Comparison of ENCODE assay signal across 8 cellular contexts in genomic region chr3:124800511-124801374, GRCh38.
DNase-seq lines count a peak whose midpoint lies in the region; ATAC-seq and TF ChIP-seq lines count a peak whose summit lies in the region.

No MANE protein-coding gene starts in this region.

- H3K27me3 ChIP-seq in psoas muscle (ENCODE audit: insufficient read depth in 3 of 3, low read length in 2 of 3) = no peaks in the 10 kb centered on the region

- no peak for TF ChIP-seq CTCF in VCaP (conservative IDR thresholded peaks at IDR 0.05)
- no peak for TF ChIP-seq CTCF in psoas muscle (IDR thresholded peaks at IDR 0.05)

- DNase-seq in HT1080 (ENCODE audit: low read depth) (peak; percentile 34), Right ventricle myocardium superior (peak; percentile 78), psoas muscle (peak in 1 of 2 donors; percentile 25), SK-N-DZ (ENCODE audit: low spot score) (no peak)

- peaks cover 0 to 18% of the 10 kb centered on the region in 2 donors for H3K36me3 ChIP-seq in psoas muscle (ENCODE audit: insufficient read depth in 1 of 2, low read depth in 1 of 2)

- peak overlapping the region; percentile 55 for H3K27ac ChIP-seq in VCaP
- peak overlapping the region; percentile 19 for H3K27ac ChIP-seq in psoas muscle

- no peak overlapping the region for H3K4me3 ChIP-seq in psoas muscle

- ATAC-seq in Right ventricle myocardium superior (ENCODE audit: poor library complexity) = peak; percentile 92
- ATAC-seq in psoas muscle = peak; percentile 62 to 86 (median 72)
- no peak for ATAC-seq in GM19452 (IDR thresholded peaks at IDR 0.05; ENCODE audit: unreplicated experiment)
- ATAC-seq in activated CD4-positive, CD25-positive, alpha-beta regulatory T cell treated with anti-CD3 and anti-CD28 coated beads, Interleukin-2, amount 50 U/mL, for 24 hours = no peak
- no peak for ATAC-seq in GM19395 (IDR thresholded peaks at IDR 0.05; ENCODE audit: unreplicated experiment)

- 40 to 49% (median 41%) methylated on average over 11 of the region's 11 CpGs for WGBS in psoas muscle, 3 donors

- no peaks in the 10 kb centered on the region for H3K9me3 ChIP-seq in psoas muscle

- H3K4me1 ChIP-seq in psoas muscle = peaks cover 23% of the 10 kb centered on the region

- intact Hi-C loops in Right ventricle myocardium superior (cut with DNase I) = no loop called here
- intact Hi-C loops in psoas muscle (cut with DNase I) = no loop called here

Comparison
In these comparisons a context has a peak if more than half of its experiments do, and no peak if none do; other contexts are left out.
1. ATAC-seq: peak in Right ventricle myocardium superior (single experiment) and psoas muscle (4 of 4); none in GM19452 (single experiment), activated CD4-positive, CD25-positive, alpha-beta regulatory T cell treated with anti-CD3 and anti-CD28 coated beads, Interleukin-2, amount 50 U/mL, for 24 hours (0 of 2) and GM19395 (single experiment).